Comparison of ENCODE assay signal across 8 cellular contexts in genomic region chr2:158885018-158885675, GRCh38.
DNase-seq lines count a peak whose midpoint lies in the region; TF ChIP-seq lines count a peak whose summit lies in the region.
"Not testable (repeated sequence)": the region's sequence is repeated elsewhere in the genome, so short reads cannot be mapped to it uniquely, and the experiment has no call there.

No MANE protein-coding gene starts in this region.

- not testable (repeated sequence) for H3K18ac ChIP-seq in trophoblast cell (ENCODE audit: low read length)

- H2BK12ac ChIP-seq in trophoblast cell (ENCODE audit: low read length), result not testable (repeated sequence)

- not testable (repeated sequence) for H4K20me1 ChIP-seq in PC-9 (ENCODE audit: insufficient read depth)

- not testable (repeated sequence) for H4K8ac ChIP-seq in trophoblast cell (ENCODE audit: low read depth, low read length)

- H3K9me3 ChIP-seq in PC-9 (ENCODE audit: insufficient read depth, low read depth); esophagus squamous epithelium; trophoblast cell (ENCODE audit: insufficient read depth, low read depth, low read length): not testable (repeated sequence)

- peak; percentile 33 for DNase-seq in GM12865 (ENCODE audit: low read depth)
- DNase-seq in PC-9; esophagus squamous epithelium (lab: John Stamatoyannopoulos, UW); trophoblast cell; type B pancreatic cell (ENCODE audit: extremely low spot score, unreplicated experiment): not testable (repeated sequence)
- peak; percentile 63 for DNase-seq in activated CD4-positive, alpha-beta T cell treated with anti-CD3 and anti-CD28 coated beads for 48 hours
- DNase-seq in activated naive CD4-positive, alpha-beta T cell treated with anti-CD3 and anti-CD28 coated beads for 36 hours, result peak; percentile 84
- peak; percentile 38 for DNase-seq in stimulated activated CD4-positive, alpha-beta T cell treated with anti-CD3 and anti-CD28 coated beads, Interleukin-4, amount 100 ng/mL, for 1 hour

- TF ChIP-seq POLR2A in esophagus squamous epithelium (IDR thresholded peaks at IDR 0.05), result not testable (repeated sequence)

- not testable (repeated sequence) for H3K9me2 ChIP-seq in PC-9 (ENCODE audit: insufficient read depth)

- H3K27ac ChIP-seq in PC-9 (peak overlapping the region; percentile 32), esophagus squamous epithelium (peak overlapping the region in 3 of 4 donors; percentile 13 to 70 (median 62))
- H3K27ac ChIP-seq in trophoblast cell (ENCODE audit: low read depth, low read length), result not testable (repeated sequence)

- H3K4ac ChIP-seq in trophoblast cell (ENCODE audit: low read depth, low read length), result not testable (repeated sequence)

- not testable (repeated sequence) for H3K23ac ChIP-seq in trophoblast cell (ENCODE audit: low read length)

- H3K4me2 ChIP-seq in PC-9, result peak overlapping the region; percentile 72
- H3K4me2 ChIP-seq in trophoblast cell (ENCODE audit: low read length), result not testable (repeated sequence)

- not testable (repeated sequence) for H3K27me3 ChIP-seq in PC-9 (ENCODE audit: insufficient read depth, low read depth); esophagus squamous epithelium; trophoblast cell (ENCODE audit: insufficient read depth, low read length)

- not testable (repeated sequence) for H3K79me1 ChIP-seq in trophoblast cell (ENCODE audit: low read length)

- not testable (repeated sequence) for H3K36me3 ChIP-seq in PC-9 (ENCODE audit: low read depth); esophagus squamous epithelium; trophoblast cell (ENCODE audit: control insufficient read depth in 1 of 2, insufficient read depth in 2 of 2, low read length in 2 of 2)

- 53 to 62% methylated on average over 6 to 7 of the region's 8 CpGs for WGBS in esophagus squamous epithelium, 2 donors
- no CpG with 5 or more reads among the region's 8 CpGs for WGBS in trophoblast cell (ENCODE audit: extremely low coverage, insufficient coverage, insufficient read length)

- H3K27me3 Mint-ChIP-seq in activated naive CD4-positive, alpha-beta T cell treated with anti-CD3 and anti-CD28 coated beads for 36 hours (ENCODE audit: low read depth); type B pancreatic cell: not testable (repeated sequence)

- not testable (repeated sequence) for H3K9ac ChIP-seq in trophoblast cell (ENCODE audit: low read length)

- peaks cover 10% of the 10 kb centered on the region; the same call in 1 of the 2 replicates for H3F3A ChIP-seq in PC-9 (ENCODE audit: insufficient read depth, low read depth)

- H3K14ac ChIP-seq in trophoblast cell (ENCODE audit: low read length), result not testable (repeated sequence)

- H3K4me3 ChIP-seq in GM12865 (ENCODE audit: low read depth, low read length); PC-9; esophagus squamous epithelium; trophoblast cell (ENCODE audit: low read depth, low read length): not testable (repeated sequence)

- H2AFZ ChIP-seq in PC-9; trophoblast cell (ENCODE audit: insufficient read depth, low read length, poor library complexity): not testable (repeated sequence)

- POLR2A ChIA-PET in PC-9 (lab: Charles Lee; ENCODE audit: unreplicated experiment), result not testable (repeated sequence)

- not testable (repeated sequence) for H3K4me3 Mint-ChIP-seq in activated naive CD4-positive, alpha-beta T cell treated with anti-CD3 and anti-CD28 coated beads for 36 hours
- peak overlapping the region; percentile 64 for H3K4me3 Mint-ChIP-seq in type B pancreatic cell

- not testable (repeated sequence) for H3K79me2 ChIP-seq in PC-9 (ENCODE audit: low read depth); trophoblast cell (ENCODE audit: control insufficient read depth, insufficient read depth, low read length, poor library complexity)

- H2AK5ac ChIP-seq in trophoblast cell (ENCODE audit: low read length), result not testable (repeated sequence)

- CTCF ChIA-PET in PC-9 (lab: Charles Lee), result not testable (repeated sequence)
- CTCF ChIA-PET in activated naive CD4-positive, alpha-beta T cell treated with anti-CD3 and anti-CD28 coated beads for 36 hours (lab: Charles Lee), result interaction anchor here (0.6 to 2.7 kb wide), 3 partner anchors 9 to 755 kb away, joined by 3 to 10 read pairs (median 4); no protein-coding TSS in a partner anchor

- intact Hi-C loops in PC-9 (cut with micrococcal nuclease; ENCODE audit: unreplicated experiment), result loop anchor here (10.0 kb wide), 1 partner anchor 1080 kb away; no protein-coding TSS in a partner anchor
- intact Hi-C loops in activated naive CD4-positive, alpha-beta T cell treated with anti-CD3 and anti-CD28 coated beads for 36 hours (cut with micrococcal nuclease), result loop anchor here (1.0 to 5.0 kb wide), 8 partner anchors 16 to 1082 kb away; no protein-coding TSS in a partner anchor
- intact Hi-C loops in esophagus squamous epithelium (cut with DNase I), result not testable (repeated sequence)

- H3K9me3 Mint-ChIP-seq in activated naive CD4-positive, alpha-beta T cell treated with anti-CD3 and anti-CD28 coated beads for 36 hours; type B pancreatic cell: not testable (repeated sequence)

- not testable (repeated sequence) for H4K12ac ChIP-seq in trophoblast cell (ENCODE audit: low read depth, low read length)

- not testable (repeated sequence) for BruUV-seq in PC-9 (replicated peaks; lab: Mats Ljungman, UMichigan)

- not testable (repeated sequence) for H3K27ac Mint-ChIP-seq in activated naive CD4-positive, alpha-beta T cell treated with anti-CD3 and anti-CD28 coated beads for 36 hours
- H3K27ac Mint-ChIP-seq in type B pancreatic cell, result peak overlapping the region; percentile 95

- not testable (repeated sequence) for H2BK120ac ChIP-seq in trophoblast cell (ENCODE audit: insufficient read depth, low read length, poor library complexity)

- not testable (repeated sequence) for H2BK5ac ChIP-seq in trophoblast cell (ENCODE audit: low read depth, low read length, poor library complexity)

- H3K4me1 ChIP-seq in PC-9 (replicated peaks; ENCODE audit: insufficient read depth) (peaks cover 33% of the 10 kb centered on the region), esophagus squamous epithelium (peaks cover 0 to 25% (median 4%) of the 10 kb centered on the region in 3 donors), trophoblast cell (ENCODE audit: control insufficient read depth in 1 of 2, insufficient read depth in 2 of 2, low read length in 2 of 2) (peaks cover 9 to 12% of the 10 kb centered on the region in 2 experiments)

- not testable (repeated sequence) for TF ChIP-seq CTCF in GM12865 (IDR thresholded peaks at IDR 0.05; ENCODE audit: insufficient read depth, low read depth, low read length, missing control alignments); type B pancreatic cell (conservative IDR thresholded peaks at IDR 0.05)
- peak; percentile 42 for TF ChIP-seq CTCF in PC-9 (conservative IDR thresholded peaks at IDR 0.05)
- TF ChIP-seq CTCF in esophagus squamous epithelium (IDR thresholded peaks at IDR 0.05), result peak in 3 of 6 experiments; percentile 18 to 59 (median 47)

- peaks cover 19% of the 10 kb centered on the region for H3K4me1 Mint-ChIP-seq in activated naive CD4-positive, alpha-beta T cell treated with anti-CD3 and anti-CD28 coated beads for 36 hours (ENCODE audit: low read depth)
- H3K4me1 Mint-ChIP-seq in type B pancreatic cell (ENCODE audit: unreplicated experiment), result not testable (repeated sequence)

- peak overlapping the region; percentile 35 for H4K91ac ChIP-seq in trophoblast cell (ENCODE audit: low read depth, low read length)

- not testable (repeated sequence) for H3K36me3 Mint-ChIP-seq in activated naive CD4-positive, alpha-beta T cell treated with anti-CD3 and anti-CD28 coated beads for 36 hours (ENCODE audit: low read depth); type B pancreatic cell
